ENCODE assay signal across 8 cellular contexts in the genomic region with DNA sequence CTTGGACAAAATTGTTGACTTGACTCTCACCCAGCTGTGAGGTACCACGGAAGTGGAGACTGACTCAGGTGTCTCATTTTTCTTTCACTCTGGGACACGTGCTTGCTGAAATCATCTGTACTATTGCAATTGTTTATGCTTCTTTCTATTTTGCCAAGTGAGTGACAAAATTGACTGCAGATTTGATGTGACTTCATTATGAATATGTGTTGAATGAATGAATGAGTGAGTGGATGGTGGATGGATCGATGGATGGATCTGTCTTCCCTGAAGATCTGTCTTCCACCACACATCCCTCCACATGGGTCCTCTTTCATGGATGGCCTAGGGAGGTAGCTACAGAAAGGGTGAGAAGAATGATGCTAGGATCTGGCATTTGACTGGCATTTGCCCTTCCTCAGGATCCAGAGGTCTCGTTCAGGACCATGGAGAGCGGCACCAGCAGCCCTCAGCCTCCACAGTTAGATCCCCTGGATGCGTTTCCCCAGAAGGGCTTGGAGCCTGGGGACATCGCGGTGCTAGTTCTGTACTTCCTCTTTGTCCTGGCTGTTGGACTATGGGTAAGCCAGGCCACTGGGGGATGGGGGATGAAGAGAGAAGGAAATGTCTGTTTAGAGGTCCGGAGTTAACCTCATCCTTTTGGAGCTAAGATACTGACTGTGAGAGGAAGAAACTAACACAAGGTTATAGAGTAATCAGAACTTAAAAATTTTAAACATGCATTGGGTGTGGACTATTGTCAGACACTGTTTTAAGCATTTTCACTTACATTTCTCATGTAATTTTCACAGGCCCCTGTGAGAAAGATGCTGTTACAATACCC. TPM values are rescaled to one million over a fixed set of nuclear protein-coding genes. Genes with fewer than 3 reads are reported as not detected.
A peak's percentile ranks its signal among the peaks of the same experiment; 100 is the strongest.
DNase-seq lines count a peak whose midpoint lies in the region; ATAC-seq and TF ChIP-seq lines count a peak whose summit lies in the region.

No MANE protein-coding gene starts in this region.

- H4K20me1 ChIP-seq in osteoblast (ENCODE audit: insufficient read depth, low read length), result no peaks in the 10 kb centered on the region

- in situ Hi-C loops in G401 (cut with HindIII; ENCODE audit: low sequenced_read_pairs), result no loop called here

- H3K4me3 ChIP-seq in BE2C (ENCODE audit: low read depth, low read length) (no peak overlapping the region), osteoblast (ENCODE audit: insufficient read depth, low read length) (no peak overlapping the region)
- H3K4me3 ChIP-seq in Jurkat, Clone E6-1 (ENCODE audit: low read length), result no peak overlapping the region

- ATAC-seq in HG03521 (IDR thresholded peaks at IDR 0.05; ENCODE audit: unreplicated experiment), result no peak

- H3K4me1 ChIP-seq in BE2C (no peaks in the 10 kb centered on the region), osteoblast (ENCODE audit: insufficient read depth, low read length) (no peaks in the 10 kb centered on the region)

- no peak overlapping the region for H2AFZ ChIP-seq in osteoblast (ENCODE audit: low read length)

- H3K36me3 ChIP-seq in BE2C (no peaks in the 10 kb centered on the region), osteoblast (ENCODE audit: insufficient read depth, low read length) (no peaks in the 10 kb centered on the region)

- H3K79me2 ChIP-seq in osteoblast (ENCODE audit: insufficient read depth, low read length), result no peaks in the 10 kb centered on the region

- no peak for TF ChIP-seq CTCF in BE2C (IDR thresholded peaks at IDR 0.05; ENCODE audit: low read depth, low read length)
- no peak for TF ChIP-seq CTCF in osteoblast (IDR thresholded peaks at IDR 0.05; ENCODE audit: extremely low read depth, low read depth, low read length)

- H3K9me3 ChIP-seq in BE2C (no peaks in the 10 kb centered on the region), osteoblast (ENCODE audit: low read depth, low read length) (no peaks in the 10 kb centered on the region)

- H3K4me2 ChIP-seq in osteoblast (ENCODE audit: insufficient read depth, low read length), result no peak overlapping the region

- H3K27me3 ChIP-seq in BE2C (no peaks in the 10 kb centered on the region), osteoblast (ENCODE audit: insufficient read depth, low read length) (no peaks in the 10 kb centered on the region)

- peak; percentile 16 for DNase-seq in BE2C
- peak; percentile 39 for DNase-seq in Jurkat, Clone E6-1 (ENCODE audit: low read depth, low spot score)
- peak; percentile 46 for DNase-seq in activated CD4-positive, alpha-beta T cell treated with anti-CD3 and anti-CD28 coated beads, Interleukin-2, amount 50 U/mL, for 1 hour
- DNase-seq in epidermal melanocyte (ENCODE audit: insufficient read length, low spot score), result peak; percentile 66
- peak; percentile 88 for DNase-seq in osteoblast (ENCODE audit: insufficient read length, low spot score, missing footprints)
- no peak for DNase-seq in SHP77 (lab: John Stamatoyannopoulos, UW)
- DNase-seq in G401 (ENCODE audit: low spot score), result no peak

- H3K27ac ChIP-seq in osteoblast (ENCODE audit: low read depth, low read length), result no peak overlapping the region

RNA-seq across cellular contexts. Expression of a gene that starts 12.7 kb away (rescaled TPM):
- not detected for polyA plus RNA-seq in BE2C (2012; ENCODE audit: insufficient read depth, insufficient read length, low read depth)
- not detected for polyA plus RNA-seq in Jurkat, Clone E6-1 (2012; ENCODE audit: insufficient read depth, insufficient read length)
- 0.29 TPM in 1 of 2 replicates, not detected in the other for total RNA-seq in osteoblast
- total RNA-seq in G401 (2014; rRNA removed; shearing (Covaris generic)), result 0.18 TPM in 1 of 2 replicates, not detected in the other

Comparison
In these comparisons a context has a peak if more than half of its experiments do, and no peak if none do; other contexts are left out.
1. DNase-seq: peak in BE2C (single experiment), Jurkat, Clone E6-1 (single experiment), activated CD4-positive, alpha-beta T cell treated with anti-CD3 and anti-CD28 coated beads, Interleukin-2, amount 50 U/mL, for 1 hour (single experiment), epidermal melanocyte (single experiment) and osteoblast (single experiment); none in SHP77 (0 of 2) and G401 (single experiment).